ENCODE assay signal across 21 cellular contexts in the genomic region with DNA sequence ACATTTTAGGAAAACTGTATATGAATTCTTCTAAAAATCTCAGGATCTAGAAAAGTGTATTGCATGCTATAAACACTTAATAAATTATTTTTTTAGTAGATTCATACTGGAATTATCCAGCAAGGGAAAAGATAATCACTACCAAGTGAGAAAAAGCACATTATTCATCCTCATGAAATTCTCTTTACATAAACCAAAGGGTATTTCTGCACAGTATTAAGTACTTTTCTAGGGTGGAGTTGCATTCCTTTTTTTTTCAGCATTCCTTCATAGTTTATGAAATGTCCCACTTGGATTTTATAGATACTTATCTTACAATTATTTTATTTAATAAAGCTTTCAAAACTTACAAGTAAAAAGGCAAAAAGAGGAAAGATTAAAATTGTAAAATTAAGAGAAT.
"Had no signal": no experiment of that assay in that cellular context is flagged by ENCODE, and none has a peak within 500 bp of the region (broad histone marks: within the 10 kb centered on the region; RNA-seq: fewer than 3 reads in every experiment).

No MANE protein-coding gene starts in this region.

- H3K27me3 ChIP-seq: adrenal gland, cardiac muscle cell, esophagus squamous epithelium, foreskin keratinocyte, right atrium auricular region, tibial nerve had no signal

- H3K4me3 Mint-ChIP-seq: activated naive CD4-positive, alpha-beta T cell treated with anti-CD3 and anti-CD28 coated beads, Interleukin-2, amount 50 U/mL, for 24 hours; activated T-cell treated with anti-CD3 and anti-CD28 coated beads, Interleukin-2, amount 50 U/mL, for 72 hours; naive B cell; neural crest cell had no signal

- H3K36me3 ChIP-seq: adrenal gland, cardiac muscle cell, esophagus squamous epithelium, left ventricle myocardium inferior, right atrium auricular region, tibial nerve, WERI-Rb-1 had no signal

- H3K36me3 Mint-ChIP-seq: activated naive CD4-positive, alpha-beta T cell treated with anti-CD3 and anti-CD28 coated beads, Interleukin-2, amount 50 U/mL, for 24 hours; naive B cell had no signal

- DNase-seq: activated CD4-positive, alpha-beta T cell treated with anti-CD3 and anti-CD28 coated beads for 1 hour; activated CD4-positive, alpha-beta T cell treated with anti-CD3 and anti-CD28 coated beads, Interleukin-2, amount 50 U/mL, for 4 hours; activated gamma-delta T cell; activated T-cell treated with anti-CD3 and anti-CD28 coated beads, Interleukin-2, amount 50 U/mL, for 72 hours; adrenal gland; dermis blood vessel endothelial cell; effector memory CD4-positive, alpha-beta T cell; esophagus squamous epithelium; left ventricle myocardium inferior; mammary epithelial cell; naive B cell; stimulated activated naive CD8-positive, alpha-beta T cell treated with anti-CD3 and anti-CD28 coated beads, Interleukin-15, Interleukin-2, amounts not matched to agents 100 U/mL and 50 U/mL, for 24 hours; WERI-Rb-1 had no signal

- H3K9me3 ChIP-seq: adrenal gland, esophagus squamous epithelium, left ventricle myocardium inferior, right atrium auricular region, tibial nerve had no signal

- H3K4me1 Mint-ChIP-seq: activated naive CD4-positive, alpha-beta T cell treated with anti-CD3 and anti-CD28 coated beads, Interleukin-2, amount 50 U/mL, for 24 hours; naive B cell; neural crest cell had no signal

- H3K27ac Mint-ChIP-seq: activated naive CD4-positive, alpha-beta T cell treated with anti-CD3 and anti-CD28 coated beads, Interleukin-2, amount 50 U/mL, for 24 hours; activated T-cell treated with anti-CD3 and anti-CD28 coated beads, Interleukin-2, amount 50 U/mL, for 72 hours; naive B cell; progenitor cell of endocrine pancreas had no signal

- ATAC-seq: activated T-cell treated with anti-CD3 and anti-CD28 coated beads, Interleukin-2, amount 50 U/mL, for 72 hours; foreskin keratinocyte; stimulated activated naive CD8-positive, alpha-beta T cell treated with anti-CD3 and anti-CD28 coated beads, Interleukin-15, Interleukin-2, amounts not matched to agents 100 U/mL and 50 U/mL, for 24 hours had no signal

- H3K27me3 Mint-ChIP-seq: activated naive CD4-positive, alpha-beta T cell treated with anti-CD3 and anti-CD28 coated beads, Interleukin-2, amount 50 U/mL, for 24 hours; naive B cell; progenitor cell of endocrine pancreas had no signal

- H3K4me1 ChIP-seq: adrenal gland, esophagus squamous epithelium, foreskin keratinocyte, left ventricle myocardium inferior, right atrium auricular region had no signal

- H3K9me3 Mint-ChIP-seq: activated naive CD4-positive, alpha-beta T cell treated with anti-CD3 and anti-CD28 coated beads, Interleukin-2, amount 50 U/mL, for 24 hours; neural crest cell had no signal

- H3K27ac ChIP-seq: adrenal gland, cardiac muscle cell, esophagus squamous epithelium, foreskin keratinocyte, left ventricle myocardium inferior, right atrium auricular region, tibial nerve, WERI-Rb-1 had no signal

- H3K4me3 ChIP-seq: adrenal gland, cardiac muscle cell, esophagus squamous epithelium, left ventricle myocardium inferior, right atrium auricular region, skin epidermis, tibial nerve had no signal
